Comparison of ENCODE assay signal across 8 cellular contexts in the genomic region with DNA sequence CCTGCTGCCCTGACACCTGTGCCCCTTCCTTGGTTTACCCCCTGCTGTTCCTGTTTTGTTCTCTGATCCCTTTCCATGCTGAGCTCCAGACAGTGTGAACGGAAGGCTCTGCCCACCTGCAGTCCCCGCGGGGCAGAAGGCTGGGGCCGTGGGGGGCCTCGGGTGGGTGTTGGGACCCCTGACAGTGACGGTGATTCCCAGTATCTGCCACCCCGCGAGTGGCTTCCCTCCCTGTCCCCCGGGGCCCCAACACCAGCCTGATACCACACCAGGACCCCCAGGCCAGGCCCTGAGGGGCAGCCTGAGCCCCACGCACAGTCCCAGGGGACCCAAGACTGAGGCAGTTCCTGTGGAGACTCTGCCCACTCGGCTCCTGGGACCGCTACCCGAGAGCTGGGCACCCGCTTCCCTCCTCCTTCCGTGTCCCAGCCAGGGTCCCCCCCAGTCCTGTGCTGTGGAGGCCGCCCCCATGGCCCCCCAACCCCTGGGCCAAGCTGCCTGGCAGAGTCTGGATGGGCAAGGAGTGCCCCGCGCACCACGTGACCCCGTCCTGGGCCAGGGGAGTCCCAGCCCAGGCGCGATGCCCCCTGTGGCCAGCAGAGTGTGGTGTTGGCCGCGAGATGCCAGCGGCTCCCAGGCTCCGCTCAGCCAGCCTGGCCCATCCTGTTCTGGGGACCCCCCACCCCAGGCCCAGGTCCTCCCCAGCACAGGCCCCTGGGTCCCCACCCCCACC. TPM values are rescaled to one million over a fixed set of nuclear protein-coding genes. Genes with fewer than 3 reads are reported as not detected.
DNase-seq lines count a peak whose midpoint lies in the region; ATAC-seq and TF ChIP-seq lines count a peak whose summit lies in the region.

No MANE protein-coding gene starts in this region.

- H3K9me3 ChIP-seq in body of pancreas: no peaks in the 10 kb centered on the region

- H3K36me3 ChIP-seq in body of pancreas (replicated peaks in 1 of 2; ENCODE audit: insufficient read depth in 1 of 2, low read depth in 2 of 2): no peaks in the 10 kb centered on the region

- no peak overlapping the region for H3K27ac ChIP-seq in body of pancreas

- intact Hi-C loops in body of pancreas (cut with DNase I): loop anchor here (2.0 kb wide), 1 partner anchor 87 kb away; no protein-coding TSS in a partner anchor

- no peak for TF ChIP-seq POLR2A in body of pancreas (IDR thresholded peaks at IDR 0.05)

- H3K27me3 ChIP-seq in body of pancreas: peaks cover 0 to 45% of the 10 kb centered on the region in 2 donors

- ATAC-seq in body of pancreas: peak; percentile 79
- no peak for ATAC-seq in HG02852 (IDR thresholded peaks at IDR 0.05; ENCODE audit: unreplicated experiment)
- ATAC-seq in HG02885 (IDR thresholded peaks at IDR 0.05; ENCODE audit: poor library complexity, unreplicated experiment): no peak

- no peak overlapping the region for H3K4me3 ChIP-seq in body of pancreas

- peak; percentile 86 to 96 (median 91) for TF ChIP-seq CTCF in body of pancreas (IDR thresholded peaks at IDR 0.05)

- DNase-seq in D341Med (ENCODE audit: low spot score) (peak; percentile 93), HPDE6-E6E7 (ENCODE audit: extremely low spot score) (peak; percentile 41), T follicular helper cell (ENCODE audit: low read depth) (peak; percentile 17), body of pancreas (peak; percentile 75 to 84 (median 79)), inferior parietal cortex (ENCODE audit: extremely low spot score) (peak; percentile 47)
- peak; percentile 29 to 35 for DNase-seq in stimulated activated CD4-positive, alpha-beta T cell treated with anti-CD3 and anti-CD28 coated beads, Interleukin-1b, Interleukin-23, amount 100 ng/mL, for 4 hours (ENCODE audit: low read depth in 2 of 2)

- H3K4me1 ChIP-seq in body of pancreas: peaks cover 18% of the 10 kb centered on the region

- WGBS in body of pancreas, 2 donors: 12 to 20% methylated on average over 6 to 24 of the region's 26 CpGs

RNA-seq across cellular contexts. Expression of gene C1QTNF8, which starts 10.0 kb away (rescaled TPM):
- total RNA-seq in body of pancreas: not detected

RNA-seq across cellular contexts. Expression of gene SSTR5, which starts 33.5 kb away (rescaled TPM):
- 1 to 10 TPM in 1 of 2 donors, not detected in 1; 2.3 TPM for total RNA-seq in body of pancreas

RNA-seq across cellular contexts. Expression of gene CACNA1H, which starts 46.9 kb away (rescaled TPM):
- 10 to 100 TPM in 1 of 2 donors, 1 to 10 TPM in 1; 7.3 to 15.2 TPM for total RNA-seq in body of pancreas

Comparison
In these comparisons a context has a peak if more than half of its experiments do, and no peak if none do; other contexts are left out.
1. DNase-seq: peak in every context shown above with its lines; median percentile 93 in D341Med; 79 in body of pancreas; 47 in inferior parietal cortex; 41 in HPDE6-E6E7; 32 in stimulated activated CD4-positive, alpha-beta T cell treated with anti-CD3 and anti-CD28 coated beads, Interleukin-1b, Interleukin-23, amount 100 ng/mL, for 4 hours; 17 in T follicular helper cell.